In genomic region chr16:1119129-1119528, GRCh38 we compare ENCODE assay signal across 31 cellular contexts. TPM values are rescaled to one million over a fixed set of nuclear protein-coding genes. Genes with fewer than 3 reads are reported as not detected.
DNase-seq lines count a peak whose midpoint lies in the region; ATAC-seq, FAIRE-seq and TF ChIP-seq lines count a peak whose summit lies in the region.
"Had no signal": no experiment of that assay in that cellular context is flagged by ENCODE, and none has a peak within 500 bp of the region (broad histone marks: within the 10 kb centered on the region; RNA-seq: fewer than 3 reads in every experiment).

No MANE protein-coding gene starts in this region.

- no peak overlapping the region for H3K4me3 ChIP-seq in BLaER1 treated with 17β-estradiol and CSF1 and Interleukin-3, amounts not matched to agents 10 nM and 100 nM
- H3K4me3 ChIP-seq in H1 (ENCODE audit: extremely low read depth in 1 of 4, insufficient read depth in 2 of 4, low read depth in 3 of 4, low read length in 4 of 4) = no peak overlapping the region
- H3K4me3 ChIP-seq: GM12878 had no signal

- no peak overlapping the region for H3K27ac Mint-ChIP-seq in H9
- H3K27ac Mint-ChIP-seq: CD14-positive monocyte; CD4-positive, alpha-beta memory T cell; CD4-positive, CD25-positive, alpha-beta regulatory T cell; CD8-positive, alpha-beta memory T cell had no signal

- H4K5ac ChIP-seq in H9 (ENCODE audit: insufficient read length, low read depth, low read length) (no peak overlapping the region), H1 (ENCODE audit: insufficient read length, low read depth, low read length) (no peak overlapping the region)

- H3K4me2 ChIP-seq in BLaER1 treated with 17β-estradiol and CSF1 and Interleukin-3, amounts not matched to agents 10 nM and 100 nM = peak overlapping the region in 10 of 11 experiments; percentile 65 to 92 (median 79); a peak in 20 of 22 replicates
- H3K4me2 ChIP-seq in H9 (ENCODE audit: insufficient read depth, insufficient read length, low read length) (no peak overlapping the region), H1 (ENCODE audit: insufficient read depth in 1 of 2, low read depth in 2 of 2, low read length in 2 of 2) (no peak overlapping the region)

- no peaks in the 10 kb centered on the region for H3K9me3 ChIP-seq in BLaER1 treated with 17β-estradiol and CSF1 and Interleukin-3, amounts not matched to agents 10 nM and 100 nM (replicated peaks in 1 of 11)
- no peaks in the 10 kb centered on the region for H3K9me3 ChIP-seq in H9 (ENCODE audit: control insufficient read depth, low read depth, low read length)
- no peaks in the 10 kb centered on the region for H3K9me3 ChIP-seq in H1 (ENCODE audit: insufficient read depth in 2 of 2, low read depth in 1 of 2, low read length in 1 of 2)
- H3K9me3 ChIP-seq: BE2C had no signal

- peaks cover 5% of the 10 kb centered on the region; the same call in 1 of the 2 replicates for H3K27me3 Mint-ChIP-seq in H9 (ENCODE audit: low read depth)
- H3K27me3 Mint-ChIP-seq: CD4-positive, alpha-beta memory T cell; CD4-positive, CD25-positive, alpha-beta regulatory T cell; CD8-positive, alpha-beta memory T cell had no signal

- TF ChIP-seq CTCF in H9 (conservative IDR thresholded peaks at IDR 0.05) (no peak), H1 (IDR thresholded peaks at IDR 0.05; ENCODE audit: control extremely low read depth in 1 of 3, insufficient read depth in 1 of 3, low read depth in 1 of 3, low read length in 3 of 3) (no peak)

- H3K18ac ChIP-seq in H9 (ENCODE audit: insufficient read length, low read depth, low read length) (no peak overlapping the region), H1 (ENCODE audit: extremely low read depth, low read length) (no peak overlapping the region)

- no peak overlapping the region for H3K56ac ChIP-seq in H9 (ENCODE audit: insufficient read length, low read depth, low read length)
- H3K56ac ChIP-seq in H1 (replicated peaks; ENCODE audit: insufficient read length, low read depth, low read length) = no peak overlapping the region

- no peak for TF ChIP-seq POLR2A in H1 (IDR thresholded peaks at IDR 0.05; ENCODE audit: control extremely low read depth in 1 of 2, low read depth in 2 of 2, low read length in 2 of 2)

- no peaks in the 10 kb centered on the region for H3K9me3 Mint-ChIP-seq in H9
- H3K9me3 Mint-ChIP-seq: CD14-positive monocyte; CD4-positive, alpha-beta memory T cell; CD4-positive, CD25-positive, alpha-beta regulatory T cell; CD8-positive, alpha-beta memory T cell had no signal

- no peak overlapping the region for H2BK15ac ChIP-seq in H9 (ENCODE audit: low read depth, low read length)
- H2BK15ac ChIP-seq in H1 (ENCODE audit: low read length) = no peak overlapping the region

- peak overlapping the region in 4 of 11 experiments; percentile 29 to 54 (median 43); a peak in 5 of 22 replicates for H3K9ac ChIP-seq in BLaER1 treated with 17β-estradiol and CSF1 and Interleukin-3, amounts not matched to agents 10 nM and 100 nM
- H3K9ac ChIP-seq in H9 (ENCODE audit: extremely low read depth, insufficient read length, low read length) (no peak overlapping the region), H1 (replicated peaks in 1 of 4; ENCODE audit: extremely low read depth in 1 of 4, low read depth in 3 of 4, low read length in 3 of 4) (no peak overlapping the region)

- H3K27ac ChIP-seq in BLaER1 treated with 17β-estradiol and CSF1 and Interleukin-3, amounts not matched to agents 10 nM and 100 nM = no peak overlapping the region
- no peak overlapping the region for H3K27ac ChIP-seq in H9 (ENCODE audit: insufficient read length, low read depth, low read length)
- H3K27ac ChIP-seq in H1 (ENCODE audit: low read depth, low read length) = no peak overlapping the region

- H4K91ac ChIP-seq in H9 (ENCODE audit: insufficient read length, low read depth, low read length) (peak overlapping the region; percentile 0), H1 (replicated peaks; ENCODE audit: insufficient read length, low read length) (no peak overlapping the region)

- CTCF ChIA-PET in H1 (lab: Charles Lee; ENCODE audit: partially characterized antibody) = interaction anchor here (0.7 to 1.4 kb wide), 4 partner anchors 26 to 69 kb away, joined by 3 read pairs; no protein-coding TSS in a partner anchor

- no peaks in the 10 kb centered on the region for H3K79me2 ChIP-seq in H9 (ENCODE audit: insufficient read depth, low read length)
- no peaks in the 10 kb centered on the region for H3K79me2 ChIP-seq in H1 (ENCODE audit: control insufficient read depth in 1 of 2, insufficient read depth in 2 of 2, low read length in 2 of 2)

- peaks cover 0 to 25% (median 7%) of the 10 kb centered on the region in 11 experiments; a peak in 13 of 22 replicates for H3K27me3 ChIP-seq in BLaER1 treated with 17β-estradiol and CSF1 and Interleukin-3, amounts not matched to agents 10 nM and 100 nM
- H3K27me3 ChIP-seq in H9 (ENCODE audit: insufficient read depth, low read length) (no peaks in the 10 kb centered on the region), H1 (replicated peaks in 1 of 4; ENCODE audit: control insufficient read depth in 3 of 4, extremely low read depth in 1 of 4, insufficient read depth in 3 of 4, low read length in 3 of 4) (no peaks in the 10 kb centered on the region)
- H3K27me3 ChIP-seq: BE2C had no signal

- no peak overlapping the region for H2AK5ac ChIP-seq in H9 (ENCODE audit: insufficient read length, low read length)
- no peak overlapping the region for H2AK5ac ChIP-seq in H1 (ENCODE audit: low read depth, low read length)

- H2BK5ac ChIP-seq in H9 (ENCODE audit: insufficient read length, low read length) = no peak overlapping the region
- no peak overlapping the region for H2BK5ac ChIP-seq in H1 (ENCODE audit: low read depth, low read length)

- no peak overlapping the region for H2AFZ ChIP-seq in H9 (ENCODE audit: low read length)
- no peak overlapping the region for H2AFZ ChIP-seq in H1 (ENCODE audit: low read length)

- no peaks in the 10 kb centered on the region for H3K36me3 ChIP-seq in BLaER1 treated with 17β-estradiol and CSF1 and Interleukin-3, amounts not matched to agents 10 nM and 100 nM
- H3K36me3 ChIP-seq in H1 (ENCODE audit: control insufficient read depth in 2 of 4, insufficient read depth in 4 of 4, low read length in 3 of 4) = no peaks in the 10 kb centered on the region
- H3K36me3 ChIP-seq: BE2C had no signal

- H3K36me3 Mint-ChIP-seq in H9 (ENCODE audit: insufficient read depth in 1 of 3, low read depth in 3 of 3) = no peaks in the 10 kb centered on the region
- H3K36me3 Mint-ChIP-seq: CD14-positive monocyte; CD4-positive, alpha-beta memory T cell; CD4-positive, CD25-positive, alpha-beta regulatory T cell; CD8-positive, alpha-beta memory T cell had no signal

- H3K4me3 Mint-ChIP-seq in H9 = no peak overlapping the region
- H3K4me3 Mint-ChIP-seq: CD14-positive monocyte; CD4-positive, alpha-beta memory T cell; CD4-positive, CD25-positive, alpha-beta regulatory T cell; CD8-positive, alpha-beta memory T cell had no signal

- TF ChIP-seq RAD21 in H1 (IDR thresholded peaks at IDR 0.05 in 1 of 2, conservative IDR thresholded peaks at IDR 0.05 in 1 of 2; ENCODE audit: low read depth in 2 of 2, low read length in 2 of 2) = no peak

- no peaks in the 10 kb centered on the region for H3K4me1 Mint-ChIP-seq in H9
- H3K4me1 Mint-ChIP-seq: CD14-positive monocyte; CD4-positive, alpha-beta memory T cell; CD4-positive, CD25-positive, alpha-beta regulatory T cell; CD8-positive, alpha-beta memory T cell had no signal

- H4K8ac ChIP-seq in H9 (replicated peaks; ENCODE audit: insufficient read length, low read depth, low read length) (no peak overlapping the region), H1 (ENCODE audit: extremely low read depth, insufficient read depth, low read length) (peak overlapping the region; percentile 79; the same call in 1 of the 2 replicates)

- no peak for TF ChIP-seq EP300 in H1 (IDR thresholded peaks at IDR 0.05; ENCODE audit: borderline replicate concordance in 1 of 2, low read depth in 2 of 2, low read length in 2 of 2)

- no peak overlapping the region for H2BK120ac ChIP-seq in H9 (ENCODE audit: low read depth, low read length, poor library complexity, severe bottlenecking)
- H2BK120ac ChIP-seq in H1 (replicated peaks; ENCODE audit: low read depth, low read length) = no peak overlapping the region

- ATAC-seq in HG03439 (IDR thresholded peaks at IDR 0.05; ENCODE audit: unreplicated experiment) = no peak
- ATAC-seq: GM12878 had no signal

- H3K23ac ChIP-seq in H9 (ENCODE audit: insufficient read length, low read depth, low read length) (no peak overlapping the region), H1 (ENCODE audit: insufficient read length) (no peak overlapping the region)

- POLR2A ChIA-PET in H1 (lab: Charles Lee; ENCODE audit: partially characterized antibody) = no interaction called here

- H2BK20ac ChIP-seq in H9 (ENCODE audit: low read depth, low read length, poor library complexity, severe bottlenecking) (no peak overlapping the region), H1 (ENCODE audit: low read length) (no peak overlapping the region)

- H3K79me1 ChIP-seq in H9 (ENCODE audit: insufficient read depth, low read depth, low read length, poor library complexity, severe bottlenecking) = no peaks in the 10 kb centered on the region
- no peaks in the 10 kb centered on the region for H3K79me1 ChIP-seq in H1 (ENCODE audit: low read depth, low read length)

- peaks cover 2% of the 10 kb centered on the region for H3K23me2 ChIP-seq in H9 (ENCODE audit: insufficient read length, low read depth, low read length, poor library complexity, severe bottlenecking)
- H3K23me2 ChIP-seq in H1 (ENCODE audit: low read depth, low read length) = no peaks in the 10 kb centered on the region

- FAIRE-seq in H1 (lab: Jason Lieb, UNC) = no peak
- FAIRE-seq: A204.1, GM12878, GM12892, GM18507 had no signal

- H3K14ac ChIP-seq in H9 (ENCODE audit: insufficient read depth, low read length) = no peak overlapping the region
- no peak overlapping the region for H3K14ac ChIP-seq in H1 (ENCODE audit: insufficient read length)

- H2BK12ac ChIP-seq in H9 (ENCODE audit: insufficient read length, low read depth, low read length) (no peak overlapping the region), H1 (ENCODE audit: low read depth, low read length) (no peak overlapping the region)

- peaks cover 17 to 47% (median 36%) of the 10 kb centered on the region in 10 experiments; a peak in 19 of 20 replicates for H3K4me1 ChIP-seq in BLaER1 treated with 17β-estradiol and CSF1 and Interleukin-3, amounts not matched to agents 10 nM and 100 nM
- no peaks in the 10 kb centered on the region for H3K4me1 ChIP-seq in H9 (ENCODE audit: insufficient read depth, low read length)
- peaks cover 0 to 3% (median 0%) of the 10 kb centered on the region in 4 experiments; a peak in 2 of 7 replicates for H3K4me1 ChIP-seq in H1 (replicated peaks in 1 of 4; ENCODE audit: control insufficient read depth in 3 of 4, insufficient read depth in 4 of 4, low read length in 3 of 4)
- H3K4me1 ChIP-seq: BE2C had no signal

- H4K20me1 ChIP-seq in BLaER1 treated with 17β-estradiol and CSF1 and Interleukin-3, amounts not matched to agents 10 nM and 100 nM = peaks cover 0 to 79% (median 24%) of the 10 kb centered on the region in 11 experiments; a peak in 12 of 22 replicates
- H4K20me1 ChIP-seq in H9 (ENCODE audit: control insufficient read depth, insufficient read depth, insufficient read length) (no peaks in the 10 kb centered on the region), H1 (replicated peaks in 1 of 2; ENCODE audit: control insufficient read depth in 1 of 2, insufficient read depth in 2 of 2, low read length in 2 of 2) (peaks cover 0 to 1% of the 10 kb centered on the region in 2 experiments)

- WGBS in H9 (ENCODE audit: extremely low coverage, insufficient read length, low lambda C conversion rate) = no CpG with 5 or more reads among the region's 19 CpGs
- WGBS in H1 (ENCODE audit: extremely low coverage in 1 of 2, insufficient coverage in 1 of 2, insufficient read length in 1 of 2, insufficient replicate concordance in 2 of 2, low coverage in 1 of 2, low lambda C conversion rate in 2 of 2, missing lambda C conversion rate in 1 of 2), 2 experiments = 86% methylated on average over 19 of the region's 19 CpGs; no CpG with 5 or more reads in 1 of the 2 experiments

- H3T11ph ChIP-seq in H9 (ENCODE audit: low read length) = no peak overlapping the region

- H3K4ac ChIP-seq in H9 (ENCODE audit: low read depth, low read length) (no peak overlapping the region), H1 (replicated peaks; ENCODE audit: insufficient read length, low read depth, low read length) (no peak overlapping the region)

- DNase-seq in H9 (no peak), H1 (ENCODE audit: low read depth in 1 of 2, low spot score in 2 of 2) (no peak), GM19240 (ENCODE audit: insufficient read length, low spot score) (no peak), NCI-H2171 treated with DMSO at 0.1 percent for 48 hours (lab: John Stamatoyannopoulos, UW) (no peak)
- DNase-seq in stimulated activated CD4-positive, alpha-beta T cell treated with anti-CD3 and anti-CD28 coated beads, Interleukin-2, amount 100 ng/mL, for 24 hours = no peak
- DNase-seq: 8988T; ACHN; BE2C; C1 segment of cervical spinal cord; CD4-positive, alpha-beta memory T cell; CD4-positive, CD25-positive, alpha-beta regulatory T cell; CD8-positive, alpha-beta memory T cell; COR-L47; DMS 273 treated with DMSO at 0.1 percent for 48 hours; DMS153; DMS53; DMS79; DND-41; EL; GDM1 had no signal

RNA-seq across cellular contexts. Expression of gene C1QTNF8, which starts 23.1 kb away (rescaled TPM):
- not detected in 2 replicates for total RNA-seq in H9 (2021)
- total RNA-seq in H1 (2021; fragmentation: NEBNext Ultra II Directional; extraction: Animal tissue kit (Norgen Biotek cat#: 25700)) = not detected in 2 replicates
- not detected in 2 replicates for polyA plus RNA-seq in H1 (2011; rRNA removed)
- polyA plus RNA-seq in H1 (2011; cell fraction: cytosol; rRNA removed) = not detected
- polyA plus RNA-seq in H1 (2011; cell fraction: nucleus; rRNA removed) = 0.06 TPM
- polyA plus RNA-seq in H1 (2012, experiment 1 of 2) = 0.19 TPM in 1 of 4 replicates, not detected in the others
- polyA plus RNA-seq in H1 (2012, experiment 2 of 2) = not detected
- not detected for polyA plus RNA-seq in H1 (2013, experiment 1 of 2)
- not detected for polyA plus RNA-seq in H1 (2013, experiment 2 of 2)
- polyA minus RNA-seq in H1 (2011; rRNA and poly(A)+ RNA removed) = not detected in 2 replicates
- polyA minus RNA-seq in H1 (2011; cell fraction: cytosol; rRNA and poly(A)+ RNA removed) = not detected
- not detected for polyA minus RNA-seq in H1 (2011; cell fraction: nucleus; rRNA and poly(A)+ RNA removed)
- total RNA-seq: A673; CD4-positive, alpha-beta memory T cell; CD4-positive, CD25-positive, alpha-beta regulatory T cell; CD8-positive, alpha-beta memory T cell; Daoy; GM12878 had no signal
- polyA plus RNA-seq: AG04450; CD14-positive monocyte; CD4-positive, alpha-beta memory T cell; CD4-positive, CD25-positive, alpha-beta regulatory T cell; CD8-positive, alpha-beta memory T cell; GM12878 had no signal

RNA-seq across cellular contexts. Expression of gene CACNA1H, which starts 33.8 kb away (rescaled TPM):
- 41.9 and 43.3 TPM in 2 replicates for total RNA-seq in H9 (2021)
- total RNA-seq in H1 (2021; fragmentation: NEBNext Ultra II Directional; extraction: Animal tissue kit (Norgen Biotek cat#: 25700)) = 27.2 and 28.7 TPM in 2 replicates
- polyA plus RNA-seq in H1 (2011; rRNA removed) = 14.0 and 27.4 TPM in 2 replicates
- polyA plus RNA-seq in H1 (2011; cell fraction: cytosol; rRNA removed) = 21.0 TPM
- polyA plus RNA-seq in H1 (2011; cell fraction: nucleus; rRNA removed) = 192 TPM
- 17.0 to 33.1 TPM (median 28.7 TPM) in 4 replicates for polyA plus RNA-seq in H1 (2012, experiment 1 of 2)
- 13.4 TPM for polyA plus RNA-seq in H1 (2012, experiment 2 of 2)
- polyA plus RNA-seq in H1 (2013, experiment 1 of 2) = 23.4 TPM
- polyA plus RNA-seq in H1 (2013, experiment 2 of 2) = 21.4 TPM
- polyA minus RNA-seq in H1 (2011; rRNA and poly(A)+ RNA removed) = 19.8 and 20.5 TPM in 2 replicates
- polyA minus RNA-seq in H1 (2011; cell fraction: cytosol; rRNA and poly(A)+ RNA removed) = 16.3 TPM
- polyA minus RNA-seq in H1 (2011; cell fraction: nucleus; rRNA and poly(A)+ RNA removed) = 43.3 TPM
- polyA plus RNA-seq: CD14-positive monocyte had no signal

RNA-seq across cellular contexts. Expression of gene SSTR5, which starts 46.6 kb away (rescaled TPM):
- 0.22 and 0.37 TPM in 2 replicates for total RNA-seq in H9 (2021)
- total RNA-seq in H1 (2021; fragmentation: NEBNext Ultra II Directional; extraction: Animal tissue kit (Norgen Biotek cat#: 25700)) = 0.31 and 0.56 TPM in 2 replicates
- polyA plus RNA-seq in H1 (2011; rRNA removed) = 0.60 and 0.61 TPM in 2 replicates
- polyA plus RNA-seq in H1 (2011; cell fraction: cytosol; rRNA removed) = 0.69 TPM
- 1.4 TPM for polyA plus RNA-seq in H1 (2011; cell fraction: nucleus; rRNA removed)
- polyA plus RNA-seq in H1 (2012, experiment 1 of 2) = 0.27 to 0.40 TPM (median 0.28 TPM) in 3 of 4 replicates, not detected in the other
- polyA plus RNA-seq in H1 (2012, experiment 2 of 2) = 0.42 TPM
- polyA plus RNA-seq in H1 (2013, experiment 1 of 2) = 0.45 TPM
- polyA plus RNA-seq in H1 (2013, experiment 2 of 2) = 0.53 TPM
- 0.13 TPM in 1 of 2 replicates, not detected in the other for polyA minus RNA-seq in H1 (2011; rRNA and poly(A)+ RNA removed)
- polyA minus RNA-seq in H1 (2011; cell fraction: cytosol; rRNA and poly(A)+ RNA removed) = not detected
- 0.80 TPM for polyA minus RNA-seq in H1 (2011; cell fraction: nucleus; rRNA and poly(A)+ RNA removed)
- total RNA-seq: A673; CD4-positive, alpha-beta memory T cell; CD4-positive, CD25-positive, alpha-beta regulatory T cell; CD8-positive, alpha-beta memory T cell; Daoy; G401; GM12878 had no signal
- polyA plus RNA-seq: AG04450; CD14-positive monocyte; CD4-positive, alpha-beta memory T cell; CD4-positive, CD25-positive, alpha-beta regulatory T cell; CD8-positive, alpha-beta memory T cell; GM12878 had no signal

Comparison
In these comparisons a context has a peak if more than half of its experiments do, and no peak if none do; other contexts are left out.
1. H3K4me2 ChIP-seq: peak in BLaER1 treated with 17β-estradiol and CSF1 and Interleukin-3, amounts not matched to agents 10 nM and 100 nM (10 of 11); none in H9 (single experiment) and H1 (0 of 2).